ENCODE assay signal across 24 cellular contexts in genomic region chr17:44176671-44177501, GRCh38. TPM values are rescaled to one million over a fixed set of nuclear protein-coding genes. Genes with fewer than 3 reads are reported as not detected.
DNase-seq lines count a peak whose midpoint lies in the region; ATAC-seq, FAIRE-seq and TF ChIP-seq lines count a peak whose summit lies in the region.
"Had no signal": no experiment of that assay in that cellular context is flagged by ENCODE, and none has a peak within 500 bp of the region (broad histone marks: within the 10 kb centered on the region; RNA-seq: fewer than 3 reads in every experiment).

No MANE protein-coding gene starts in this region.

- no peak overlapping the region for H3K4ac ChIP-seq in trophoblast cell (ENCODE audit: low read depth, low read length)

- in situ Hi-C loops in K562 (cut with MboI): no loop called here

- no peaks in the 10 kb centered on the region for H3K27me3 ChIP-seq in K562 (ENCODE audit: control insufficient read depth in 2 of 2, insufficient read depth in 2 of 2, low read length in 2 of 2)
- H3K27me3 ChIP-seq in trophoblast cell (ENCODE audit: insufficient read depth, low read length): no peaks in the 10 kb centered on the region
- H3K27me3 ChIP-seq: stomach had no signal

- no peak overlapping the region for H3K27ac ChIP-seq in K562 (ENCODE audit: extremely low read depth, low read depth, low read length)
- peak overlapping the region; percentile 12 for H3K27ac ChIP-seq in trophoblast cell (ENCODE audit: low read depth, low read length)
- H3K27ac ChIP-seq: prostate gland, stomach had no signal

- H3K18ac ChIP-seq in trophoblast cell (ENCODE audit: low read length): no peak overlapping the region

- no peak overlapping the region for H3K4me2 ChIP-seq in K562 (ENCODE audit: insufficient read depth, low read length)
- no peak overlapping the region for H3K4me2 ChIP-seq in trophoblast cell (ENCODE audit: low read length)

- H2BK120ac ChIP-seq in trophoblast cell (ENCODE audit: insufficient read depth, low read length, poor library complexity): no peak overlapping the region

- H4K8ac ChIP-seq in trophoblast cell (ENCODE audit: low read depth, low read length): no peak overlapping the region

- H3K4me1 ChIP-seq in K562 (replicated peaks in 1 of 2; ENCODE audit: control insufficient read depth in 2 of 2, insufficient read depth in 2 of 2, low read length in 2 of 2): peaks cover 0 to 13% of the 10 kb centered on the region in 2 experiments; a peak in 1 of 5 replicates
- peaks cover 0 to 1% of the 10 kb centered on the region in 2 experiments for H3K4me1 ChIP-seq in trophoblast cell (ENCODE audit: control insufficient read depth in 1 of 2, insufficient read depth in 2 of 2, low read length in 2 of 2)
- H3K4me1 ChIP-seq: prostate gland had no signal

- H3K79me2 ChIP-seq in K562 (ENCODE audit: control insufficient read depth, insufficient read depth, low read length) (peaks cover 2% of the 10 kb centered on the region; the same call in 1 of the 3 replicates), trophoblast cell (ENCODE audit: control insufficient read depth, insufficient read depth, low read length, poor library complexity) (no peaks in the 10 kb centered on the region)

- H2BK5ac ChIP-seq in trophoblast cell (ENCODE audit: low read depth, low read length, poor library complexity): no peak overlapping the region

- no peaks in the 10 kb centered on the region for H3K9me1 ChIP-seq in K562 (ENCODE audit: control insufficient read depth, insufficient read depth, low read length)

- no peak overlapping the region for H2BK12ac ChIP-seq in trophoblast cell (ENCODE audit: low read length)

- 98% methylated on average over 21 of the region's 54 CpGs for WGBS in K562 (ENCODE audit: insufficient coverage, low coverage, missing lambda C conversion rate)
- WGBS in trophoblast cell (ENCODE audit: extremely low coverage, insufficient coverage, insufficient read length): no CpG with 5 or more reads among the region's 54 CpGs

- H2AK5ac ChIP-seq in trophoblast cell (ENCODE audit: low read length): no peak overlapping the region

- no peak overlapping the region for H3K9ac ChIP-seq in K562 (ENCODE audit: insufficient read depth in 1 of 2, low read depth in 2 of 2, low read length in 2 of 2)
- no peak overlapping the region for H3K9ac ChIP-seq in trophoblast cell (ENCODE audit: low read length)

- peak; percentile 38 for DNase-seq in GM10266 (ENCODE audit: extremely low spot score)
- DNase-seq in K562 (ENCODE audit: extremely low read depth in 1 of 4, low spot score in 3 of 4): no peak
- no peak for DNase-seq in trophoblast cell
- no peak for DNase-seq in putamen (ENCODE audit: low spot score)
- DNase-seq in NCI-H69 (lab: John Stamatoyannopoulos, UW): no peak
- DNase-seq: activated CD8-positive, alpha-beta memory T cell treated with anti-CD3 and anti-CD28 coated beads, Interleukin-2, amount 10 ng/mL, durations not matched to agents 7 days and 5 days; cortex of kidney; DND-41; head of caudate nucleus; KBM-7; midbrain; NCI-H1930; NCI-H226; NCI-H82; OCI-M1; SIG-M5; small intestine; stimulated activated CD4-positive, alpha-beta T cell treated with anti-CD3 and anti-CD28 coated beads, Interleukin-2, amount 100 ng/mL, for 48 hours; stomach had no signal

- CTCF ChIA-PET in K562 (lab: Yijun Ruan, JAX; ENCODE audit: low intra/inter-chr PET ratio): no interaction called here

- H4K20me1 ChIP-seq in K562 (replicated peaks; ENCODE audit: control insufficient read depth, insufficient read depth, low read length): no peaks in the 10 kb centered on the region

- H3K36me3 ChIP-seq in K562 (ENCODE audit: control insufficient read depth, insufficient read depth, low read length): peaks cover 33% of the 10 kb centered on the region; the same call in 2 of the 3 replicates
- H3K36me3 ChIP-seq in trophoblast cell (ENCODE audit: control insufficient read depth in 1 of 2, insufficient read depth in 2 of 2, low read length in 2 of 2): peaks cover 32 to 33% of the 10 kb centered on the region in 2 experiments

- H4K12ac ChIP-seq in trophoblast cell (ENCODE audit: low read depth, low read length): no peak overlapping the region

- TF ChIP-seq EP300 in K562 (IDR thresholded peaks at IDR 0.05; ENCODE audit: low read length): no peak

- H4K91ac ChIP-seq in trophoblast cell (ENCODE audit: low read depth, low read length): peak overlapping the region; percentile 52

- BruUV-seq in K562 (replicated peaks; lab: Mats Ljungman, UMichigan): no TSS peak

- FAIRE-seq in K562 (lab: Jason Lieb, UNC): no peak
- FAIRE-seq: bronchial epithelial cell, endometrium, small intestine, TTC549 had no signal

- POLR2A ChIA-PET in K562 (lab: Yijun Ruan, JAX): interaction anchor here (0.6 to 3.2 kb wide), 5 partner anchors 9 to 121 kb away, joined by 3 to 10 read pairs (median 3); no protein-coding TSS in a partner anchor

- TF ChIP-seq RAD21 in K562 (CRISPR knock-in tag; conservative IDR thresholded peaks at IDR 0.05 in 1 of 2, IDR thresholded peaks at IDR 0.05 in 1 of 2): no peak

- peak; percentile 31 for ATAC-seq in K562
- ATAC-seq: activated CD8-positive, alpha-beta memory T cell treated with anti-CD3 and anti-CD28 coated beads, Interleukin-2, amount 10 ng/mL, durations not matched to agents 7 days and 5 days had no signal

- no peaks in the 10 kb centered on the region for H3K9me3 ChIP-seq in K562 (replicated peaks; ENCODE audit: control insufficient read depth, insufficient read depth, low read depth, low read length)
- H3K9me3 ChIP-seq in trophoblast cell (ENCODE audit: insufficient read depth, low read depth, low read length): no peaks in the 10 kb centered on the region
- H3K9me3 ChIP-seq: prostate gland, stomach had no signal

- H3K14ac ChIP-seq in trophoblast cell (ENCODE audit: low read length): no peak overlapping the region

- TF ChIP-seq POLR2A in K562 (conservative IDR thresholded peaks at IDR 0.05): no peak

- no peaks in the 10 kb centered on the region for H3K79me1 ChIP-seq in trophoblast cell (ENCODE audit: low read length)

- TF ChIP-seq CTCF in GM10266 (IDR thresholded peaks at IDR 0.05; ENCODE audit: control insufficient read depth, insufficient read depth, low read depth, missing control alignments) (no peak), K562 (IDR thresholded peaks at IDR 0.05 in 2 of 3, conservative IDR thresholded peaks at IDR 0.05 in 1 of 3; ENCODE audit: insufficient read depth in 2 of 3, low read depth in 1 of 3, low read length in 3 of 3) (no peak)

- H3K23ac ChIP-seq in trophoblast cell (ENCODE audit: low read length): no peak overlapping the region

- no peak overlapping the region for H2AFZ ChIP-seq in K562 (ENCODE audit: low read depth, low read length)
- no peak overlapping the region for H2AFZ ChIP-seq in trophoblast cell (ENCODE audit: insufficient read depth, low read length, poor library complexity)

- intact Hi-C loops in K562 (cut with micrococcal nuclease): no loop called here

- H3K4me3 ChIP-seq in K562 (no peak overlapping the region), trophoblast cell (ENCODE audit: low read depth, low read length) (no peak overlapping the region)
- H3K4me3 ChIP-seq: prostate gland, stomach had no signal

RNA-seq across cellular contexts. Expression of gene ASB16, which starts 6.4 kb away (rescaled TPM):
- total RNA-seq in K562 (2011; cell fraction: chromatin; rRNA removed; ENCODE audit: low replicate concordance): 0.44 TPM in 1 of 2 replicates, not detected in the other
- 0.33 and 0.39 TPM in 2 replicates for total RNA-seq in K562 (2011; cell fraction: nucleolus; rRNA removed)
- total RNA-seq in K562 (2011; cell fraction: nucleoplasm; rRNA removed): 0.31 TPM in 1 of 2 replicates, not detected in the other
- total RNA-seq in K562 (2014; rRNA removed) (not detected in 2 replicates), K562 (2014; rRNA removed; fragmentation: Illumina TruSeq; extraction: Trizol) (not detected in 2 replicates), K562 (2015; rRNA removed; fragmentation: Illumina TruSeq; extraction: Trizol) (not detected in 2 replicates), K562 (2021) (not detected in 2 replicates)
- polyA plus RNA-seq in K562 (2011; rRNA removed) (0.07 and 0.14 TPM in 2 replicates), K562 (2014; fragmentation: Illumina TruSeq; extraction: Trizol) (not detected in 2 replicates), K562 (2014; fragmentation: Nextera tagmentation; extraction: Ambion mirVana) (under 1 TPM in 1 of 2 experiments, not detected in 1; 0.03 TPM), K562 (2014; rRNA removed) (0.23 TPM in 1 of 2 replicates, not detected in the other)
- 0.03 and 0.04 TPM in 2 replicates for polyA plus RNA-seq in K562 (2011; cell fraction: cytosol; rRNA removed)
- 0.07 and 0.24 TPM in 2 replicates for polyA plus RNA-seq in K562 (2011; cell fraction: nucleus; rRNA removed)
- polyA plus RNA-seq in K562 (2012): 1.0 and 1.8 TPM in 2 replicates
- not detected in 2 replicates for polyA minus RNA-seq in K562 (2011; rRNA and poly(A)+ RNA removed)
- polyA minus RNA-seq in K562 (2011; cell fraction: cytosol; rRNA and poly(A)+ RNA removed): not detected in 2 replicates
- not detected in 2 replicates for polyA minus RNA-seq in K562 (2011; cell fraction: nucleus; rRNA and poly(A)+ RNA removed)
- 0.30 and 0.35 TPM in 2 replicates for polyA plus RNA-seq in trophoblast cell (2013)
- total RNA-seq: bronchial epithelial cell, H4 had no signal

RNA-seq across cellular contexts. Expression of gene TMUB2, which starts 9.9 kb away (rescaled TPM):
- 38.1 and 99.8 TPM in 2 replicates for total RNA-seq in K562 (2011; cell fraction: chromatin; rRNA removed; ENCODE audit: low replicate concordance)
- total RNA-seq in K562 (2011; cell fraction: nucleolus; rRNA removed): 73.8 and 91.2 TPM in 2 replicates
- 60.6 and 66.9 TPM in 2 replicates for total RNA-seq in K562 (2011; cell fraction: nucleoplasm; rRNA removed)
- 16.3 and 25.4 TPM in 2 replicates for total RNA-seq in K562 (2014; rRNA removed)
- 8.4 and 9.7 TPM in 2 replicates for total RNA-seq in K562 (2014; rRNA removed; fragmentation: Illumina TruSeq; extraction: Trizol)
- 15.6 and 15.8 TPM in 2 replicates for total RNA-seq in K562 (2015; rRNA removed; fragmentation: Illumina TruSeq; extraction: Trizol)
- 20.3 and 21.1 TPM in 2 replicates for total RNA-seq in K562 (2021)
- 24.1 and 29.5 TPM in 2 replicates for polyA plus RNA-seq in K562 (2011; rRNA removed)
- polyA plus RNA-seq in K562 (2011; cell fraction: cytosol; rRNA removed): 31.6 and 38.9 TPM in 2 replicates
- polyA plus RNA-seq in K562 (2011; cell fraction: nucleus; rRNA removed): 115 and 122 TPM in 2 replicates
- 20.3 and 28.3 TPM in 2 replicates for polyA plus RNA-seq in K562 (2012)
- polyA plus RNA-seq in K562 (2014; fragmentation: Illumina TruSeq; extraction: Trizol): 24.0 and 26.8 TPM in 2 replicates
- 1 to 10 TPM; 4.1 to 6.2 TPM for polyA plus RNA-seq in K562 (2014; fragmentation: Nextera tagmentation; extraction: Ambion mirVana)
- 27.3 and 29.8 TPM in 2 replicates for polyA plus RNA-seq in K562 (2014; rRNA removed)
- 10.3 and 12.0 TPM in 2 replicates for polyA minus RNA-seq in K562 (2011; rRNA and poly(A)+ RNA removed)
- 7.9 and 10.4 TPM in 2 replicates for polyA minus RNA-seq in K562 (2011; cell fraction: cytosol; rRNA and poly(A)+ RNA removed)
- polyA minus RNA-seq in K562 (2011; cell fraction: nucleus; rRNA and poly(A)+ RNA removed): 13.3 and 18.0 TPM in 2 replicates
- polyA plus RNA-seq in trophoblast cell (2013): 36.3 and 39.2 TPM in 2 replicates

RNA-seq across cellular contexts. Expression of gene ATXN7L3, which starts 22.8 kb away (rescaled TPM):
- 51.6 and 129 TPM in 2 replicates for total RNA-seq in K562 (2011; cell fraction: chromatin; rRNA removed; ENCODE audit: low replicate concordance)
- total RNA-seq in K562 (2011; cell fraction: nucleolus; rRNA removed): 62.6 and 75.4 TPM in 2 replicates
- 53.1 and 57.1 TPM in 2 replicates for total RNA-seq in K562 (2011; cell fraction: nucleoplasm; rRNA removed)
- total RNA-seq in K562 (2014; rRNA removed) (37.9 and 39.0 TPM in 2 replicates), K562 (2014; rRNA removed; fragmentation: Illumina TruSeq; extraction: Trizol) (22.7 and 23.9 TPM in 2 replicates), K562 (2015; rRNA removed; fragmentation: Illumina TruSeq; extraction: Trizol) (30.5 and 30.9 TPM in 2 replicates), K562 (2021) (56.4 and 66.1 TPM in 2 replicates)
- polyA plus RNA-seq in K562 (2011; rRNA removed) (31.5 and 33.2 TPM in 2 replicates), K562 (2014; fragmentation: Illumina TruSeq; extraction: Trizol) (39.1 and 39.4 TPM in 2 replicates), K562 (2014; fragmentation: Nextera tagmentation; extraction: Ambion mirVana) (under 1 TPM; 0.62 to 0.90 TPM), K562 (2014; rRNA removed) (34.9 and 45.5 TPM in 2 replicates)
- polyA plus RNA-seq in K562 (2011; cell fraction: cytosol; rRNA removed): 36.0 and 37.1 TPM in 2 replicates
- 79.2 and 91.4 TPM in 2 replicates for polyA plus RNA-seq in K562 (2011; cell fraction: nucleus; rRNA removed)
- polyA plus RNA-seq in K562 (2012): 32.1 and 40.8 TPM in 2 replicates
- polyA minus RNA-seq in K562 (2011; rRNA and poly(A)+ RNA removed): 42.8 and 44.3 TPM in 2 replicates
- 17.8 and 23.8 TPM in 2 replicates for polyA minus RNA-seq in K562 (2011; cell fraction: cytosol; rRNA and poly(A)+ RNA removed)
- polyA minus RNA-seq in K562 (2011; cell fraction: nucleus; rRNA and poly(A)+ RNA removed): 35.0 and 46.0 TPM in 2 replicates
- 78.0 and 80.6 TPM in 2 replicates for polyA plus RNA-seq in trophoblast cell (2013)

RNA-seq across cellular contexts. Expression of gene HROB, which starts 35.2 kb away (rescaled TPM):
- total RNA-seq in K562 (2011; cell fraction: chromatin; rRNA removed; ENCODE audit: low replicate concordance): 57.8 and 130 TPM in 2 replicates
- 60.3 and 68.5 TPM in 2 replicates for total RNA-seq in K562 (2011; cell fraction: nucleolus; rRNA removed)
- 45.9 and 50.4 TPM in 2 replicates for total RNA-seq in K562 (2011; cell fraction: nucleoplasm; rRNA removed)
- 10.4 and 15.0 TPM in 2 replicates for total RNA-seq in K562 (2014; rRNA removed)
- total RNA-seq in K562 (2014; rRNA removed; fragmentation: Illumina TruSeq; extraction: Trizol): 7.1 and 9.3 TPM in 2 replicates
- total RNA-seq in K562 (2015; rRNA removed; fragmentation: Illumina TruSeq; extraction: Trizol): 9.6 and 9.8 TPM in 2 replicates
- 17.5 and 20.1 TPM in 2 replicates for total RNA-seq in K562 (2021)
- polyA plus RNA-seq in K562 (2011; rRNA removed): 11.9 and 25.9 TPM in 2 replicates
- 22.0 and 24.6 TPM in 2 replicates for polyA plus RNA-seq in K562 (2011; cell fraction: cytosol; rRNA removed)
- polyA plus RNA-seq in K562 (2011; cell fraction: nucleus; rRNA removed): 34.5 and 44.9 TPM in 2 replicates
- 11.8 and 18.1 TPM in 2 replicates for polyA plus RNA-seq in K562 (2012)
- 18.9 and 19.5 TPM in 2 replicates for polyA plus RNA-seq in K562 (2014; fragmentation: Illumina TruSeq; extraction: Trizol)
- 1 to 10 TPM; 6.6 to 6.7 TPM for polyA plus RNA-seq in K562 (2014; fragmentation: Nextera tagmentation; extraction: Ambion mirVana)
- 10.6 and 13.5 TPM in 2 replicates for polyA plus RNA-seq in K562 (2014; rRNA removed)
- polyA minus RNA-seq in K562 (2011; rRNA and poly(A)+ RNA removed): 21.5 and 22.0 TPM in 2 replicates
- 15.9 and 16.5 TPM in 2 replicates for polyA minus RNA-seq in K562 (2011; cell fraction: cytosol; rRNA and poly(A)+ RNA removed)
- 10.0 and 13.3 TPM in 2 replicates for polyA minus RNA-seq in K562 (2011; cell fraction: nucleus; rRNA and poly(A)+ RNA removed)
- polyA plus RNA-seq in trophoblast cell (2013): 11.6 and 11.7 TPM in 2 replicates

RNA-seq across cellular contexts. Expression of gene UBTF, which starts 42.6 kb away (rescaled TPM):
- 89.5 and 158 TPM in 2 replicates for total RNA-seq in K562 (2011; cell fraction: chromatin; rRNA removed; ENCODE audit: low replicate concordance)
- total RNA-seq in K562 (2011; cell fraction: nucleolus; rRNA removed): 66.7 and 67.4 TPM in 2 replicates
- total RNA-seq in K562 (2011; cell fraction: nucleoplasm; rRNA removed): 88.9 and 94.8 TPM in 2 replicates
- total RNA-seq in K562 (2014; rRNA removed) (107 and 113 TPM in 2 replicates), K562 (2014; rRNA removed; fragmentation: Illumina TruSeq; extraction: Trizol) (50.3 and 53.8 TPM in 2 replicates), K562 (2015; rRNA removed; fragmentation: Illumina TruSeq; extraction: Trizol) (85.8 and 86.3 TPM in 2 replicates), K562 (2021) (90.1 and 93.9 TPM in 2 replicates)
- polyA plus RNA-seq in K562 (2011; rRNA removed) (28.5 and 31.4 TPM in 2 replicates), K562 (2014; fragmentation: Illumina TruSeq; extraction: Trizol) (96.5 and 110 TPM in 2 replicates), K562 (2014; fragmentation: Nextera tagmentation; extraction: Ambion mirVana) (1 to 10 TPM; 1.2 to 1.5 TPM), K562 (2014; rRNA removed) (75.8 and 83.6 TPM in 2 replicates)
- 15.1 and 15.4 TPM in 2 replicates for polyA plus RNA-seq in K562 (2011; cell fraction: cytosol; rRNA removed)
- polyA plus RNA-seq in K562 (2011; cell fraction: nucleus; rRNA removed): 56.9 and 86.7 TPM in 2 replicates
- polyA plus RNA-seq in K562 (2012): 61.3 and 68.3 TPM in 2 replicates
- polyA minus RNA-seq in K562 (2011; rRNA and poly(A)+ RNA removed): 30.2 and 35.1 TPM in 2 replicates
- polyA minus RNA-seq in K562 (2011; cell fraction: cytosol; rRNA and poly(A)+ RNA removed): 21.8 and 22.2 TPM in 2 replicates
- 34.5 and 53.5 TPM in 2 replicates for polyA minus RNA-seq in K562 (2011; cell fraction: nucleus; rRNA and poly(A)+ RNA removed)
- polyA plus RNA-seq in trophoblast cell (2013): 57.0 and 58.2 TPM in 2 replicates
